Comparison of ENCODE assay signal across 9 cellular contexts in the genomic region with DNA sequence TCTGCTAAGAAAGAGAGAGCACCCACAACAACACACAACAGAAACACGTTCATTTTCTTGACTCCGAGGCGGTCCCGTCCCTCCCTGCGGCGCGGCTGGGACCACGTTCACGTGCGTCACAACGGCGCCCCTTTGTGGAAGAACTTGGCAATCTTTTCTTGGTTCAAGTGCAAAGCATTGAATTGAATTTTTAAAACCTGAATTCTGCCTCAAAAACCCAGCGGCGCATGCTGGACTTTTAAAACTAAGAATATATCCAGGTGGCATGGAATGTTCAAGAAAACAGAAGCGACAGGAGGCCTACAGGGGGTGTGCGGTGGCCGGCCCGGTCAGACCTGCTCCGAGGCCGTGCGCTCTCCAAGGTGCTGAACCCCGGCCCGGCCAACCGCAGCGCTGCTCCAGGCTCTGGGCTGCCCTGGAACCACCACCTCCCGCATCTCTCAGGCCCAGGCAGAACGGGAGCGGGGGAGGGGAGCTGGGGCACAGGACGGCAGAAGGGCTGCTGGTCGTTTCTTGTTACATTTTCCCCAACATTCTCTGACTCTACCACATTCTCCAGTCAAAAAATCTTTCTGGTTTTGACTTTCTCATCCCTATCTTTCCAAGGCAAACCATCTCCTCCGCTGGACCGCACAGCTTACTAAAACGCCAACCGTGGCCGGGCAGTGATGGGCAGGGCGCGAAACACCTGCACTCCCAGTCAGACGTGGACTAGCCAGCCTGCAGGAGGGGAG. TPM values are rescaled to one million over a fixed set of nuclear protein-coding genes. Genes with fewer than 3 reads are reported as not detected.
DNase-seq lines count a peak whose midpoint lies in the region; ATAC-seq and TF ChIP-seq lines count a peak whose summit lies in the region.
"Had no signal": no experiment of that assay in that cellular context is flagged by ENCODE, and none has a peak within 500 bp of the region (broad histone marks: within the 10 kb centered on the region; RNA-seq: fewer than 3 reads in every experiment).

No MANE protein-coding gene starts in this region.

- TF ChIP-seq EP300 in suprapubic skin (IDR thresholded peaks at IDR 0.05), result no peak

- H3K36me3 ChIP-seq in HEK293 (ENCODE audit: control insufficient read depth in 2 of 2, insufficient read depth in 1 of 2, low read length in 2 of 2), result peaks cover 8 to 11% of the 10 kb centered on the region in 2 experiments; a peak in 2 of 3 replicates
- peaks cover 5% of the 10 kb centered on the region for H3K36me3 ChIP-seq in suprapubic skin

- no peaks in the 10 kb centered on the region for H3K9me3 ChIP-seq in HEK293 (ENCODE audit: control insufficient read depth, insufficient read depth, low read depth, low read length)
- no peaks in the 10 kb centered on the region for H3K9me3 ChIP-seq in suprapubic skin

- H3K4me3 ChIP-seq in AG09309 (ENCODE audit: control insufficient read depth, low read depth, low read length), result no peak overlapping the region
- H3K4me3 ChIP-seq in HEK293 (ENCODE audit: low read depth, low read length), result no peak overlapping the region
- no peak overlapping the region for H3K4me3 ChIP-seq in fibroblast of villous mesenchyme (ENCODE audit: low read depth, low read length)
- no peak overlapping the region for H3K4me3 ChIP-seq in suprapubic skin

- H3K27ac ChIP-seq in HEK293 (ENCODE audit: extremely low read depth, low read depth, low read length) (no peak overlapping the region), suprapubic skin (no peak overlapping the region)

- CTCF ChIA-PET in HEK293 (lab: Yijun Ruan, JAX), result interaction anchor here (0.5 to 1.1 kb wide), 7 partner anchors 8 to 485 kb away, joined by 3 to 11 read pairs (median 3); no protein-coding TSS in a partner anchor

- H3K4me1 ChIP-seq in HEK293 (ENCODE audit: control insufficient read depth, insufficient read depth, low read length) (peaks cover 12% of the 10 kb centered on the region), suprapubic skin (peaks cover 31% of the 10 kb centered on the region)

- DNase-seq in AG09309 (ENCODE audit: low read depth), result no peak
- peak; percentile 31 for DNase-seq in RKO (ENCODE audit: low spot score)
- DNase-seq in activated T-helper 9 cell treated with anti-CD3 and anti-CD28 coated beads, Interleukin-2, amount 50 U/mL, for 16 hours (ENCODE audit: low read depth), result peak; percentile 52
- peak; percentile 72 for DNase-seq in fibroblast of villous mesenchyme (ENCODE audit: low read depth)
- peak; percentile 11 for DNase-seq in occipital lobe (lab: John Stamatoyannopoulos, UW)
- no peak for DNase-seq in suprapubic skin (ENCODE audit: low spot score in 2 of 2)

- POLR2A ChIA-PET in HEK293 (lab: Yijun Ruan, JAX), result no interaction called here

- no peak for TF ChIP-seq POLR2A in suprapubic skin (IDR thresholded peaks at IDR 0.05)

- 28% methylated on average over 37 of the region's 38 CpGs for WGBS in suprapubic skin

- ATAC-seq in GM21528 (IDR thresholded peaks at IDR 0.05; ENCODE audit: low FRiP score, unreplicated experiment), result no peak

- H3K27me3 ChIP-seq in suprapubic skin, result no peaks in the 10 kb centered on the region

- peak; percentile 79 for TF ChIP-seq CTCF in AG09309 (IDR thresholded peaks at IDR 0.05; ENCODE audit: control insufficient read depth, insufficient read depth, low read depth, low read length, missing control alignments)
- TF ChIP-seq CTCF in HEK293 (tag by site-specific recombination; IDR thresholded peaks at IDR 0.05), result peak; percentile 73
- peak; percentile 80 for TF ChIP-seq CTCF in fibroblast of villous mesenchyme (IDR thresholded peaks at IDR 0.05; ENCODE audit: insufficient read depth, low read depth, low read length)
- TF ChIP-seq CTCF in suprapubic skin (IDR thresholded peaks at IDR 0.05), result peak; percentile 52 to 56

TF ChIP-seq in HEK293, 187 proteins besides CTCF, POLR2A, EP300 and RAD21 (continues in another document):
- TF ChIP-seq ZNF354C (tag by site-specific recombination; IDR thresholded peaks at IDR 0.05; ENCODE audit: borderline replicate concordance, low read depth) (no peak), ZSCAN18 (tag by site-specific recombination; IDR thresholded peaks at IDR 0.05) (no peak), ZNF341 (tag by site-specific recombination; IDR thresholded peaks at IDR 0.05; ENCODE audit: low read depth) (0 out of 2 replicates have a peak, but pooled peaks have one; percentile 29), ZNF223 (tag by site-specific recombination; IDR thresholded peaks at IDR 0.05) (no peak), ZEB2 (tag by site-specific recombination; IDR thresholded peaks at IDR 0.05) (peak; percentile 69), ZNF350 (tag by site-specific recombination; IDR thresholded peaks at IDR 0.05) (no peak), ZNF2 (tag by site-specific recombination; IDR thresholded peaks at IDR 0.05) (peak; percentile 93), ZNF394 (tag by site-specific recombination; IDR thresholded peaks at IDR 0.05; ENCODE audit: borderline replicate concordance) (peak; percentile 40; the same call in 1 of the 2 replicates), REST (tag by site-specific recombination; IDR thresholded peaks at IDR 0.05) (peak; percentile 100), PATZ1 (tag by site-specific recombination; IDR thresholded peaks at IDR 0.05) (peak; percentile 27; the same call in 1 of the 2 replicates), MZF1 (tag by site-specific recombination; IDR thresholded peaks at IDR 0.05; ENCODE audit: borderline replicate concordance) (no peak), ZNF629 (tag by site-specific recombination; IDR thresholded peaks at IDR 0.05) (peak; percentile 69), ZNF600 (tag by site-specific recombination; IDR thresholded peaks at IDR 0.05) (peak; percentile 70; the same call in 1 of the 2 replicates), SP3 (tag by site-specific recombination; IDR thresholded peaks at IDR 0.05) (peak; percentile 36; the same call in 1 of the 2 replicates)
- TF ChIP-seq, protein P1, sequence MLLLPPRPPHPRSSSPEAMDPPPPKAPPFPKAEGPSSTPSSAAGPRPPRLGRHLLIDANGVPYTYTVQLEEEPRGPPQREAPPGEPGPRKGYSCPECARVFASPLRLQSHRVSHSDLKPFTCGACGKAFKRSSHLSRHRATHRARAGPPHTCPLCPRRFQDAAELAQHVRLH (tag by site-specific recombination; IDR thresholded peaks at IDR 0.05), result no peak

RNA-seq across cellular contexts. Expression of gene HEXD, which starts 3.4 kb away (rescaled TPM):
- total RNA-seq in fibroblast of villous mesenchyme (11.0 and 12.5 TPM in 2 replicates), occipital lobe (20.6 TPM), suprapubic skin (10 to 100 TPM; 28.1 to 84.6 (median 33.4) TPM)

RNA-seq across cellular contexts. Expression of gene OGFOD3, which starts 3.7 kb away (rescaled TPM):
- total RNA-seq in fibroblast of villous mesenchyme (20.7 and 28.0 TPM in 2 replicates), occipital lobe (9.4 TPM), suprapubic skin (10 to 100 TPM; 13.0 to 33.5 (median 20.0) TPM)

RNA-seq across cellular contexts. Expression of gene CYBC1, which starts 35.8 kb away (rescaled TPM):
- total RNA-seq in fibroblast of villous mesenchyme (46.2 and 59.6 TPM in 2 replicates), occipital lobe (22.9 TPM), suprapubic skin (10 to 100 TPM; 36.4 to 53.1 (median 45.6) TPM)

RNA-seq across cellular contexts. Expression of gene UTS2R, which starts 43.1 kb away (rescaled TPM):
- total RNA-seq in fibroblast of villous mesenchyme (not detected in 2 replicates), occipital lobe (not detected), suprapubic skin (not detected)
- total RNA-seq: urinary bladder had no signal

RNA-seq across cellular contexts. Expression of gene NARF, which starts 43.8 kb away (rescaled TPM):
- total RNA-seq in fibroblast of villous mesenchyme (21.6 and 30.3 TPM in 2 replicates), occipital lobe (38.1 TPM), suprapubic skin (100 to 1,000 TPM in 1 of 4 donors, 10 to 100 TPM in 3; 37.6 to 105 (median 44.7) TPM)

Comparison
In these comparisons a context has a peak if more than half of its experiments do, and no peak if none do; other contexts are left out.
1. DNase-seq: peak in RKO (single experiment), activated T-helper 9 cell treated with anti-CD3 and anti-CD28 coated beads, Interleukin-2, amount 50 U/mL, for 16 hours (single experiment), fibroblast of villous mesenchyme (single experiment) and occipital lobe (single experiment); none in AG09309 (single experiment) and suprapubic skin (0 of 2).
2. Peak in every context shown above with its lines, with median percentiles within 50 percentile points of each other: CTCF ChIP-seq.